14 cellular contexts compared by ENCODE assay signal in the genomic region with DNA sequence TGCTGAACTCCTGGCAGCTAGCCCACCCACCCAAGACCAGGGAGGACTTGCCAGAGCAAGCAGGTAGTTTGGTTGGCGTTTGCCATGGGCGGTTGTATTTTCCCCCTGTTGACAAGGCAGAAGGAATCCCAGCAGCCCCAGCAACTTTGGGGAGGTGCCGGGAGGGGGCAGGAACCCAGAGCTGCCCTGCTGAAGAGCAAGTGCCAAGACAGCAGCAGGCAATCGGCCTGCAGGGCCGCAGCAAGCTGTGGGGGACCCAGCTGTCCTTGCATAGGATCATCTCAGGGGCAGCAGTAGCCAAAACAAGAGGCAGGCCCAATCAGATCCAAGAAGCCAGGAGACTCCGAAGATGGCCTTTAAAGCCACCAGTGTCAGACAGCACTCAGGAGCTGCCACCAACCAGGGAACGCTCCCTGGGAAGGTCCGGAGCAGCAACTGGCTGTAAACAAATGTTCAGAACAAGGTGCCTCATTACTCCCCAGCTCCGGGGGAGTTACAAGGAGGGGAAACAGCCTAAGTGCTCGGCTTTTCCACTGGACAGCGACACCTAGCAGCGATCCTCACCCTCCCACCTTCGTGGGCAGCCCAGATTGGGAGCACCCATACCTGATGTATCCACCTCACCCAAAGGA. TPM values are rescaled to one million over a fixed set of nuclear protein-coding genes. Genes with fewer than 3 reads are reported as not detected.
DNase-seq lines count a peak whose midpoint lies in the region; ATAC-seq and TF ChIP-seq lines count a peak whose summit lies in the region.
"Had no signal": no experiment of that assay in that cellular context is flagged by ENCODE, and none has a peak within 500 bp of the region (broad histone marks: within the 10 kb centered on the region; RNA-seq: fewer than 3 reads in every experiment).

No MANE protein-coding gene starts in this region.

- H3K4me3 ChIP-seq in AG04450 (ENCODE audit: low read depth, low read length) (no peak overlapping the region), aorta (ENCODE audit: low read length in 2 of 2) (no peak overlapping the region)

- CTCF ChIA-PET in AG04450 (lab: Charles Lee) = no interaction called here
- CTCF ChIA-PET in activated B cell treated with CpG ODN at 0.5 μM for 24 hours (lab: Charles Lee) = no interaction called here
- CTCF ChIA-PET in activated CD8-positive, alpha-beta memory T cell treated with anti-CD3 and anti-CD28 coated beads, Interleukin-2, amount 10 ng/mL, durations not matched to agents 7 days and 5 days (lab: Charles Lee) = no interaction called here

- no peak for ATAC-seq in activated B cell treated with CpG ODN at 0.5 μM for 24 hours (ENCODE audit: low read depth)
- peak; percentile 23 for ATAC-seq in left lobe of liver
- ATAC-seq in aorta (ENCODE audit: low FRiP score) = no peak
- no peak for ATAC-seq in activated CD8-positive, alpha-beta memory T cell treated with anti-CD3 and anti-CD28 coated beads, Interleukin-2, amount 10 ng/mL, durations not matched to agents 7 days and 5 days
- ATAC-seq: Panc1 had no signal

- 34 to 44% methylated on average over 13 of the region's 13 CpGs for WGBS in aorta, 2 donors

- DNase-seq in AG04450 (ENCODE audit: low read depth, low spot score) = no peak
- DNase-seq in GM20000 (ENCODE audit: low spot score) = peak; percentile 29
- no peak for DNase-seq in activated B cell treated with CpG ODN at 0.5 μM for 24 hours
- DNase-seq in left lobe of liver (ENCODE audit: low spot score) = no peak
- DNase-seq in T-helper 2 cell = no peak
- no peak for DNase-seq in NK-92 treated with Interleukin-12 subunit alpha and Interleukin-12 subunit beta, amount 100 ng/mL, for 24 hours (lab: John Stamatoyannopoulos, UW)
- no peak for DNase-seq in aorta
- no peak for DNase-seq in activated CD8-positive, alpha-beta memory T cell treated with anti-CD3 and anti-CD28 coated beads, Interleukin-2, amount 10 ng/mL, durations not matched to agents 7 days and 5 days
- DNase-seq: activated T-cell treated with anti-CD3 and anti-CD28 coated beads, Interleukin-2, amount 50 U/mL, for 24 hours; left cardiac atrium; NCI-H1105 treated with DMSO at 0.1 percent for 48 hours had no signal

- TF ChIP-seq CTCF in AG04450 (IDR thresholded peaks at IDR 0.05; ENCODE audit: low read depth, low read length) (peak; percentile 13; the same call in 1 of the 2 replicates), GM20000 (IDR thresholded peaks at IDR 0.05; ENCODE audit: extremely low read depth, missing control alignments) (no peak), activated B cell treated with CpG ODN at 0.5 μM for 24 hours (IDR thresholded peaks at IDR 0.05) (no peak)

- peaks cover 25% of the 10 kb centered on the region for H3K27me3 Mint-ChIP-seq in activated B cell treated with CpG ODN at 0.5 μM for 24 hours
- H3K27me3 Mint-ChIP-seq in activated CD8-positive, alpha-beta memory T cell treated with anti-CD3 and anti-CD28 coated beads, Interleukin-2, amount 10 ng/mL, durations not matched to agents 7 days and 5 days = peaks cover 60% of the 10 kb centered on the region

- no peaks in the 10 kb centered on the region for H3K36me3 ChIP-seq in aorta (ENCODE audit: control insufficient read depth in 1 of 2, insufficient read depth in 2 of 2, low read length in 1 of 2)

- POLR2A ChIA-PET in AG04450 (lab: Yijun Ruan, JAX) (no interaction called here), activated B cell treated with CpG ODN at 0.5 μM for 24 hours (lab: Charles Lee) (no interaction called here)

- intact Hi-C loops in activated B cell treated with CpG ODN at 0.5 μM for 24 hours (cut with micrococcal nuclease) = no loop called here
- intact Hi-C loops in aorta (cut with DNase I) = no loop called here

- H3K4me3 Mint-ChIP-seq in activated B cell treated with CpG ODN at 0.5 μM for 24 hours = peak overlapping the region; percentile 39
- no peak overlapping the region for H3K4me3 Mint-ChIP-seq in activated CD8-positive, alpha-beta memory T cell treated with anti-CD3 and anti-CD28 coated beads, Interleukin-2, amount 10 ng/mL, durations not matched to agents 7 days and 5 days
- H3K4me3 Mint-ChIP-seq: activated T-cell treated with anti-CD3 and anti-CD28 coated beads, Interleukin-2, amount 50 U/mL, for 24 hours had no signal

- H3K27me3 ChIP-seq in AG04450 (ENCODE audit: control insufficient read depth, insufficient read depth, low read length) (peaks cover 42% of the 10 kb centered on the region), aorta (ENCODE audit: control insufficient read depth in 1 of 2, insufficient read depth in 2 of 2, low read length in 1 of 2) (no peaks in the 10 kb centered on the region)

- H3K4me1 ChIP-seq in aorta (ENCODE audit: control insufficient read depth in 1 of 2, insufficient read depth in 2 of 2, low read length in 2 of 2) = no peaks in the 10 kb centered on the region

- no peaks in the 10 kb centered on the region for H3K36me3 Mint-ChIP-seq in activated B cell treated with CpG ODN at 0.5 μM for 24 hours (ENCODE audit: low read depth)
- H3K36me3 Mint-ChIP-seq in activated CD8-positive, alpha-beta memory T cell treated with anti-CD3 and anti-CD28 coated beads, Interleukin-2, amount 10 ng/mL, durations not matched to agents 7 days and 5 days = peaks cover 2% of the 10 kb centered on the region

- no peak overlapping the region for H3K27ac ChIP-seq in AG04450 (ENCODE audit: low read depth, low read length)
- H3K27ac ChIP-seq in aorta (ENCODE audit: low read depth in 1 of 2, low read length in 2 of 2) = no peak overlapping the region

- H3K9me3 ChIP-seq in AG04450 (ENCODE audit: control insufficient read depth, insufficient read depth, low read length) (no peaks in the 10 kb centered on the region; the same call in 1 of the 2 replicates), aorta (ENCODE audit: control insufficient read depth, low read length) (no peaks in the 10 kb centered on the region)

- H3K4me1 Mint-ChIP-seq in activated B cell treated with CpG ODN at 0.5 μM for 24 hours = peaks cover 30% of the 10 kb centered on the region
- H3K4me1 Mint-ChIP-seq in activated CD8-positive, alpha-beta memory T cell treated with anti-CD3 and anti-CD28 coated beads, Interleukin-2, amount 10 ng/mL, durations not matched to agents 7 days and 5 days = peaks cover 18% of the 10 kb centered on the region

- H3K27ac Mint-ChIP-seq in activated B cell treated with CpG ODN at 0.5 μM for 24 hours = no peak overlapping the region
- H3K27ac Mint-ChIP-seq in activated CD8-positive, alpha-beta memory T cell treated with anti-CD3 and anti-CD28 coated beads, Interleukin-2, amount 10 ng/mL, durations not matched to agents 7 days and 5 days = no peak overlapping the region
- H3K27ac Mint-ChIP-seq: activated T-cell treated with anti-CD3 and anti-CD28 coated beads, Interleukin-2, amount 50 U/mL, for 24 hours had no signal

- no peaks in the 10 kb centered on the region for H3K9me3 Mint-ChIP-seq in activated B cell treated with CpG ODN at 0.5 μM for 24 hours
- no peaks in the 10 kb centered on the region for H3K9me3 Mint-ChIP-seq in activated CD8-positive, alpha-beta memory T cell treated with anti-CD3 and anti-CD28 coated beads, Interleukin-2, amount 10 ng/mL, durations not matched to agents 7 days and 5 days (ENCODE audit: low read depth)
- H3K9me3 Mint-ChIP-seq: activated T-cell treated with anti-CD3 and anti-CD28 coated beads, Interleukin-2, amount 50 U/mL, for 24 hours had no signal

RNA-seq across cellular contexts. Expression of a gene that starts 2.1 kb away (rescaled TPM):
- polyA plus RNA-seq in AG04450 (2011; rRNA removed) (not detected in 2 replicates), aorta (under 1 TPM in 1 of 2 donors, not detected in 1; 0.08 TPM)
- polyA minus RNA-seq in AG04450 (2011; rRNA and poly(A)+ RNA removed) = not detected in 2 replicates
- total RNA-seq in activated B cell treated with CpG ODN at 0.5 μM for 24 hours (not detected in 2 replicates), left lobe of liver (0.23 TPM), aorta (under 1 TPM; 0.29 to 0.42 TPM)
- under 1 TPM in 1 of 2 experiments, not detected in 1; 0.23 TPM for total RNA-seq in activated CD8-positive, alpha-beta memory T cell treated with anti-CD3 and anti-CD28 coated beads, Interleukin-2, amount 10 ng/mL, durations not matched to agents 7 days and 5 days
- total RNA-seq: bronchial epithelial cell had no signal
- polyA plus RNA-seq: BJ had no signal
